ENCODE assay signal across 9 cellular contexts in genomic region chr14:35335388-35336092, GRCh38. TPM values are rescaled to one million over a fixed set of nuclear protein-coding genes. Genes with fewer than 3 reads are reported as not detected.
DNase-seq lines count a peak whose midpoint lies in the region; ATAC-seq and TF ChIP-seq lines count a peak whose summit lies in the region.
"Had no signal": no experiment of that assay in that cellular context is flagged by ENCODE, and none has a peak within 500 bp of the region (broad histone marks: within the 10 kb centered on the region; RNA-seq: fewer than 3 reads in every experiment).

No MANE protein-coding gene starts in this region.

- H3K4me2 ChIP-seq in PC-9: peak overlapping the region; percentile 70

- ATAC-seq in GM21529 (IDR thresholded peaks at IDR 0.05; ENCODE audit: unreplicated experiment) (no peak), HG02610 (IDR thresholded peaks at IDR 0.05; ENCODE audit: unreplicated experiment) (no peak)

- H3K27me3 Mint-ChIP-seq in nephron (ENCODE audit: low read depth): no peaks in the 10 kb centered on the region

- H3K27ac Mint-ChIP-seq in nephron: peak overlapping the region; percentile 97 to 99 (median 97)

- H3K79me2 ChIP-seq in PC-9 (ENCODE audit: low read depth): no peaks in the 10 kb centered on the region

- no peak overlapping the region for H2AFZ ChIP-seq in PC-9

- H3K36me3 Mint-ChIP-seq in nephron (ENCODE audit: low read depth): no peaks in the 10 kb centered on the region

- H3K9me2 ChIP-seq in PC-9 (ENCODE audit: insufficient read depth): no peaks in the 10 kb centered on the region

- H3F3A ChIP-seq in PC-9 (ENCODE audit: insufficient read depth, low read depth): peaks cover 73% of the 10 kb centered on the region

- POLR2A ChIA-PET in PC-9 (lab: Charles Lee; ENCODE audit: unreplicated experiment): no interaction called here

- CTCF ChIA-PET in PC-9 (lab: Charles Lee): no interaction called here

- DNase-seq in PC-9 (peak; percentile 72 to 81), fibroblast of gingiva (ENCODE audit: low read depth) (peak; percentile 32), ureter (ENCODE audit: low spot score) (no peak), NCI-H1092 treated with DMSO at 0.1 percent for 48 hours (lab: John Stamatoyannopoulos, UW) (no peak)
- DNase-seq: stimulated activated CD4-positive, alpha-beta T cell treated with anti-CD3 and anti-CD28 coated beads, Interleukin-2, amount 100 ng/mL, for 48 hours had no signal

- intact Hi-C loops in PC-9 (cut with micrococcal nuclease; ENCODE audit: unreplicated experiment): loop anchor here (1.0 to 5.0 kb wide), 2 partner anchors 21 to 37 kb away; no protein-coding TSS in a partner anchor

- peaks cover 43% of the 10 kb centered on the region for H3K4me1 Mint-ChIP-seq in nephron

- H3K27me3 ChIP-seq in PC-9 (ENCODE audit: insufficient read depth, low read depth): no peaks in the 10 kb centered on the region

- no peak for TF ChIP-seq CTCF in C4-2B (conservative IDR thresholded peaks at IDR 0.05)
- TF ChIP-seq CTCF in PC-9 (conservative IDR thresholded peaks at IDR 0.05): no peak
- no peak for TF ChIP-seq CTCF in nephron (IDR thresholded peaks at IDR 0.05; ENCODE audit: unreplicated experiment in 3 of 3)

- H3K4me3 ChIP-seq in PC-9: peak overlapping the region; percentile 38; the same call in 1 of the 2 replicates

- peaks cover 81% of the 10 kb centered on the region for H3K4me1 ChIP-seq in PC-9 (replicated peaks; ENCODE audit: insufficient read depth)

- no peaks in the 10 kb centered on the region for H3K36me3 ChIP-seq in PC-9 (ENCODE audit: low read depth)

- no peaks in the 10 kb centered on the region for H3K9me3 Mint-ChIP-seq in nephron

- H3K27ac ChIP-seq in C4-2B: peak overlapping the region; percentile 83
- peak overlapping the region; percentile 92 for H3K27ac ChIP-seq in PC-9

- H3K4me3 Mint-ChIP-seq in nephron: no peak overlapping the region

- no TSS peak for BruUV-seq in PC-9 (replicated peaks; lab: Mats Ljungman, UMichigan)

- no peaks in the 10 kb centered on the region for H4K20me1 ChIP-seq in PC-9 (ENCODE audit: insufficient read depth)

- no peaks in the 10 kb centered on the region for H3K9me3 ChIP-seq in PC-9 (ENCODE audit: insufficient read depth, low read depth)

RNA-seq across cellular contexts. Expression of gene PSMA6, which starts 43.4 kb away (rescaled TPM):
- total RNA-seq in PC-9 (2021): 118 and 188 TPM in 2 replicates
- total RNA-seq in ureter: 173 TPM

Comparison
In these comparisons a context has a peak if more than half of its experiments do, and no peak if none do; other contexts are left out.
1. DNase-seq: peak in PC-9 (2 of 2) and fibroblast of gingiva (single experiment); none in ureter (single experiment) and NCI-H1092 treated with DMSO at 0.1 percent for 48 hours (single experiment).